1 cellular context compared by ENCODE assay signal in genomic region chr19:32421589-32422361, GRCh38.
TF ChIP-seq lines count a peak whose summit lies in the region.

No MANE protein-coding gene starts in this region.

TF ChIP-seq in K562, 482 proteins besides CTCF, POLR2A, EP300 and RAD21 (continued from another document and continues in another):
- TF ChIP-seq, protein P1, sequence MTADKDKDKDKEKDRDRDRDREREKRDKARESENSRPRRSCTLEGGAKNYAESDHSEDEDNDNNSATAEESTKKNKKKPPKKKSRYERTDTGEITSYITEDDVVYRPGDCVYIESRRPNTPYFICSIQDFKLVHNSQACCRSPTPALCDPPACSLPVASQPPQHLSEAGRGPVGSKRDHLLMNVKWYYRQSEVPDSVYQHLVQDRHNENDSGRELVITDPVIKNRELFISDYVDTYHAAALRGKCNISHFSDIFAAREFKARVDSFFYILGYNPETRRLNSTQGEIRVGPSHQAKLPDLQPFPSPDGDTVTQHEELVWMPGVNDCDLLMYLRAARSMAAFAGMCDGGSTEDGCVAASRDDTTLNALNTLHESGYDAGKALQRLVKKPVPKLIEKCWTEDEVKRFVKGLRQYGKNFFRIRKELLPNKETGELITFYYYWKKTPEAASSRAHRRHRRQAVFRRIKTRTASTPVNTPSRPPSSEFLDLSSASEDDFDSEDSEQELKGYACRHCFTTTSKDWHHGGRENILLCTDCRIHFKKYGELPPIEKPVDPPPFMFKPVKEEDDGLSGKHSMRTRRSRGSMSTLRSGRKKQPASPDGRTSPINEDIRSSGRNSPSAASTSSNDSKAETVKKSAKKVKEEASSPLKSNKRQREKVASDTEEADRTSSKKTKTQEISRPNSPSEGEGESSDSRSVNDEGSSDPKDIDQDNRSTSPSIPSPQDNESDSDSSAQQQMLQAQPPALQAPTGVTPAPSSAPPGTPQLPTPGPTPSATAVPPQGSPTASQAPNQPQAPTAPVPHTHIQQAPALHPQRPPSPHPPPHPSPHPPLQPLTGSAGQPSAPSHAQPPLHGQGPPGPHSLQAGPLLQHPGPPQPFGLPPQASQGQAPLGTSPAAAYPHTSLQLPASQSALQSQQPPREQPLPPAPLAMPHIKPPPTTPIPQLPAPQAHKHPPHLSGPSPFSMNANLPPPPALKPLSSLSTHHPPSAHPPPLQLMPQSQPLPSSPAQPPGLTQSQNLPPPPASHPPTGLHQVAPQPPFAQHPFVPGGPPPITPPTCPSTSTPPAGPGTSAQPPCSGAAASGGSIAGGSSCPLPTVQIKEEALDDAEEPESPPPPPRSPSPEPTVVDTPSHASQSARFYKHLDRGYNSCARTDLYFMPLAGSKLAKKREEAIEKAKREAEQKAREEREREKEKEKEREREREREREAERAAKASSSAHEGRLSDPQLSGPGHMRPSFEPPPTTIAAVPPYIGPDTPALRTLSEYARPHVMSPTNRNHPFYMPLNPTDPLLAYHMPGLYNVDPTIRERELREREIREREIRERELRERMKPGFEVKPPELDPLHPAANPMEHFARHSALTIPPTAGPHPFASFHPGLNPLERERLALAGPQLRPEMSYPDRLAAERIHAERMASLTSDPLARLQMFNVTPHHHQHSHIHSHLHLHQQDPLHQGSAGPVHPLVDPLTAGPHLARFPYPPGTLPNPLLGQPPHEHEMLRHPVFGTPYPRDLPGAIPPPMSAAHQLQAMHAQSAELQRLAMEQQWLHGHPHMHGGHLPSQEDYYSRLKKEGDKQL (CRISPR knock-in tag; IDR thresholded peaks at IDR 0.05; ENCODE audit: borderline replicate concordance) = no peak
- TF ChIP-seq ZFX (CRISPR knock-in tag; IDR thresholded peaks at IDR 0.05) = no peak
- no peak for TF ChIP-seq ELF4 (CRISPR knock-in tag; IDR thresholded peaks at IDR 0.05)
- TF ChIP-seq PCBP2 (IDR thresholded peaks at IDR 0.05; ENCODE audit: low read depth, low read length, poor library complexity, severe bottlenecking) = no peak
- TF ChIP-seq HMGXB4 (CRISPR knock-in tag; IDR thresholded peaks at IDR 0.05) = no peak
- TF ChIP-seq MCM7 (IDR thresholded peaks at IDR 0.05) = no peak
- no peak for TF ChIP-seq HMG20A (CRISPR knock-in tag; conservative IDR thresholded peaks at IDR 0.05)
- TF ChIP-seq EP400 (IDR thresholded peaks at IDR 0.05) = peak; percentile 81
- no peak for TF ChIP-seq STAT5A (IDR thresholded peaks at IDR 0.05; ENCODE audit: borderline replicate concordance, low read length)
- TF ChIP-seq MTF1 (CRISPR knock-in tag; IDR thresholded peaks at IDR 0.05; ENCODE audit: borderline replicate concordance) = no peak
- TF ChIP-seq PHTF2 (CRISPR knock-in tag; IDR thresholded peaks at IDR 0.05) = no peak
- no peak for TF ChIP-seq PCBP1 (IDR thresholded peaks at IDR 0.05; ENCODE audit: low read depth, low read length, poor library complexity, severe bottlenecking)
- no peak for TF ChIP-seq EWSR1 (IDR thresholded peaks at IDR 0.05; ENCODE audit: borderline replicate concordance, low read depth, partially characterized antibody)
- no peak for TF ChIP-seq NCOA1 (IDR thresholded peaks at IDR 0.05; ENCODE audit: low read depth)
- TF ChIP-seq PKNOX1 (IDR thresholded peaks at IDR 0.05) = peak; percentile 62; the same call in 1 of the 2 replicates
- TF ChIP-seq ZNF23 (CRISPR knock-in tag; IDR thresholded peaks at IDR 0.05) = no peak
- TF ChIP-seq ZNF146 (CRISPR knock-in tag; IDR thresholded peaks at IDR 0.05; ENCODE audit: unreplicated experiment) = no peak
- TF ChIP-seq POLR2G (IDR thresholded peaks at IDR 0.05; ENCODE audit: low read depth, low read length) = no peak
- TF ChIP-seq, protein P2, sequence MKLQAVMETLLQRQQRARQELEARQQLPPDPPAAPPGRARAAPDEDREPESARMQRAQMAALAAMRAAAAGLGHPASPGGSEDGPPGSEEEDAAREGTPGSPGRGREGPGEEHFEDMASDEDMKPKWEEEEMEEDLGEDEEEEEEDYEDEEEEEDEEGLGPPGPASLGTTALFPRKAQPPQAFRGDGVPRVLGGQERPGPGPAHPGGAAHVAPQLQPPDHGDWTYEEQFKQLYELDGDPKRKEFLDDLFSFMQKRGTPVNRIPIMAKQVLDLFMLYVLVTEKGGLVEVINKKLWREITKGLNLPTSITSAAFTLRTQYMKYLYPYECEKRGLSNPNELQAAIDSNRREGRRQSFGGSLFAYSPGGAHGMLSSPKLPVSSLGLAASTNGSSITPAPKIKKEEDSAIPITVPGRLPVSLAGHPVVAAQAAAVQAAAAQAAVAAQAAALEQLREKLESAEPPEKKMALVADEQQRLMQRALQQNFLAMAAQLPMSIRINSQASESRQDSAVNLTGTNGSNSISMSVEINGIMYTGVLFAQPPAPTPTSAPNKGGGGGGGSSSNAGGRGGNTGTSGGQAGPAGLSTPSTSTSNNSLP (IDR thresholded peaks at IDR 0.05; ENCODE audit: borderline replicate concordance, low read depth, low read length) = peak; percentile 56
- TF ChIP-seq NFXL1 (CRISPR knock-in tag; IDR thresholded peaks at IDR 0.05) = no peak
- TF ChIP-seq, protein P3, sequence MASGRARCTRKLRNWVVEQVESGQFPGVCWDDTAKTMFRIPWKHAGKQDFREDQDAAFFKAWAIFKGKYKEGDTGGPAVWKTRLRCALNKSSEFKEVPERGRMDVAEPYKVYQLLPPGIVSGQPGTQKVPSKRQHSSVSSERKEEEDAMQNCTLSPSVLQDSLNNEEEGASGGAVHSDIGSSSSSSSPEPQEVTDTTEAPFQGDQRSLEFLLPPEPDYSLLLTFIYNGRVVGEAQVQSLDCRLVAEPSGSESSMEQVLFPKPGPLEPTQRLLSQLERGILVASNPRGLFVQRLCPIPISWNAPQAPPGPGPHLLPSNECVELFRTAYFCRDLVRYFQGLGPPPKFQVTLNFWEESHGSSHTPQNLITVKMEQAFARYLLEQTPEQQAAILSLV (tag; IDR thresholded peaks at IDR 0.05) = no peak
- no peak for TF ChIP-seq FOXP4 (CRISPR knock-in tag; IDR thresholded peaks at IDR 0.05; ENCODE audit: borderline replicate concordance)
- TF ChIP-seq, protein P4, sequence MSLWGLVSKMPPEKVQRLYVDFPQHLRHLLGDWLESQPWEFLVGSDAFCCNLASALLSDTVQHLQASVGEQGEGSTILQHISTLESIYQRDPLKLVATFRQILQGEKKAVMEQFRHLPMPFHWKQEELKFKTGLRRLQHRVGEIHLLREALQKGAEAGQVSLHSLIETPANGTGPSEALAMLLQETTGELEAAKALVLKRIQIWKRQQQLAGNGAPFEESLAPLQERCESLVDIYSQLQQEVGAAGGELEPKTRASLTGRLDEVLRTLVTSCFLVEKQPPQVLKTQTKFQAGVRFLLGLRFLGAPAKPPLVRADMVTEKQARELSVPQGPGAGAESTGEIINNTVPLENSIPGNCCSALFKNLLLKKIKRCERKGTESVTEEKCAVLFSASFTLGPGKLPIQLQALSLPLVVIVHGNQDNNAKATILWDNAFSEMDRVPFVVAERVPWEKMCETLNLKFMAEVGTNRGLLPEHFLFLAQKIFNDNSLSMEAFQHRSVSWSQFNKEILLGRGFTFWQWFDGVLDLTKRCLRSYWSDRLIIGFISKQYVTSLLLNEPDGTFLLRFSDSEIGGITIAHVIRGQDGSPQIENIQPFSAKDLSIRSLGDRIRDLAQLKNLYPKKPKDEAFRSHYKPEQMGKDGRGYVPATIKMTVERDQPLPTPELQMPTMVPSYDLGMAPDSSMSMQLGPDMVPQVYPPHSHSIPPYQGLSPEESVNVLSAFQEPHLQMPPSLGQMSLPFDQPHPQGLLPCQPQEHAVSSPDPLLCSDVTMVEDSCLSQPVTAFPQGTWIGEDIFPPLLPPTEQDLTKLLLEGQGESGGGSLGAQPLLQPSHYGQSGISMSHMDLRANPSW (CRISPR knock-in tag; IDR thresholded peaks at IDR 0.05) = no peak
- no peak for TF ChIP-seq FIP1L1 (IDR thresholded peaks at IDR 0.05; ENCODE audit: low read depth, low read length, poor library complexity, severe bottlenecking)
- no peak for TF ChIP-seq PBX2 (CRISPR knock-in tag; IDR thresholded peaks at IDR 0.05; ENCODE audit: low read depth)
- no peak; the same call in 1 of the 2 replicates for TF ChIP-seq PBX2 (tag; conservative IDR thresholded peaks at IDR 0.05; ENCODE audit: low read depth)
- no peak for TF ChIP-seq ZNF277 (CRISPR knock-in tag; IDR thresholded peaks at IDR 0.05; ENCODE audit: borderline replicate concordance)
- no peak for TF ChIP-seq USF1 (CRISPR knock-in tag; IDR thresholded peaks at IDR 0.05)
- no peak for TF ChIP-seq ZNF232 (CRISPR knock-in tag; IDR thresholded peaks at IDR 0.05)
- TF ChIP-seq PHB2 (IDR thresholded peaks at IDR 0.05; ENCODE audit: low read depth) = no peak
- no peak for TF ChIP-seq TFAM (CRISPR knock-in tag; conservative IDR thresholded peaks at IDR 0.05)
- TF ChIP-seq POLR3G (IDR thresholded peaks at IDR 0.05; ENCODE audit: extremely low read depth, insufficient read length, insufficient replicate concordance) = no peak
- no peak for TF ChIP-seq TGIF2 (CRISPR knock-in tag; IDR thresholded peaks at IDR 0.05)
